Comparison of ENCODE assay signal across 25 cellular contexts in genomic region chr11:119660166-119660720, GRCh38.
"Had no signal": no experiment of that assay in that cellular context is flagged by ENCODE, and none has a peak within 500 bp of the region (broad histone marks: within the 10 kb centered on the region; RNA-seq: fewer than 3 reads in every experiment).

No MANE protein-coding gene starts in this region.

- H3K27me3 Mint-ChIP-seq: natural killer cell treated with Interleukin-12 subunit alpha and Interleukin-12 subunit beta and Interleukin-15 and Interleukin-18, amount 100 ng/mL, for 72 hours had no signal

- H3K9me3 Mint-ChIP-seq: activated naive CD4-positive, alpha-beta T cell treated with anti-CD3 and anti-CD28 coated beads, Interleukin-2, amount 50 U/mL, for 72 hours; natural killer cell treated with Interleukin-12 subunit alpha and Interleukin-12 subunit beta and Interleukin-15 and Interleukin-18, amount 100 ng/mL, for 72 hours had no signal

- H3K4me3 ChIP-seq: hepatocyte, left ventricle myocardium inferior, sigmoid colon, smooth muscle cell, testis, vagina had no signal

- H3K79me2 ChIP-seq: hepatocyte had no signal

- H3K36me3 ChIP-seq: brain microvascular endothelial cell, sigmoid colon, vagina had no signal

- H3K27ac ChIP-seq: brain microvascular endothelial cell, hepatocyte, left ventricle myocardium inferior, sigmoid colon, testis, vagina had no signal

- H2AFZ ChIP-seq: hepatocyte had no signal

- H3K4me2 ChIP-seq: hepatocyte, smooth muscle cell had no signal

- ATAC-seq: activated naive CD4-positive, alpha-beta T cell treated with anti-CD3 and anti-CD28 coated beads, Interleukin-2, amount 50 U/mL, for 72 hours; natural killer cell treated with Interleukin-12 subunit alpha and Interleukin-12 subunit beta and Interleukin-15 and Interleukin-18, amount 100 ng/mL, for 72 hours had no signal

- DNase-seq: activated CD4-positive, alpha-beta T cell treated with anti-CD3 and anti-CD28 coated beads for 1 hour; activated CD4-positive, alpha-beta T cell treated with anti-CD3 and anti-CD28 coated beads, Interleukin-2, amount 50 U/mL, for 1 hour; activated gamma-delta T cell treated with Interleukin-2 at 50 U/mL for 16 hours; activated T-cell treated with anti-CD3 and anti-CD28 coated beads, Interleukin-2, amount 50 U/mL, for 1 hour; brain microvascular endothelial cell; dermis blood vessel endothelial cell; effector CD8-positive, alpha-beta T cell; erythroblast; foreskin fibroblast; kidney glomerular epithelial cell; left ventricle myocardium inferior; mammary epithelial cell; occipital lobe; sigmoid colon; stimulated activated CD4-positive, alpha-beta T cell treated with anti-CD3 and anti-CD28 coated beads, Interleukin-2, amount 100 ng/mL, for 48 hours; stimulated activated CD8-positive, alpha-beta memory T cell treated with anti-CD3 and anti-CD28 coated beads, Interleukin-4, amount 100 ng/mL, for 48 hours; stimulated activated naive CD4-positive, alpha-beta T cell; T-helper 9 cell; testis; trophoblast cell had no signal

- H3K9me3 ChIP-seq: left ventricle myocardium inferior, sigmoid colon, testis, vagina had no signal

- H3K27ac Mint-ChIP-seq: activated naive CD4-positive, alpha-beta T cell treated with anti-CD3 and anti-CD28 coated beads, Interleukin-2, amount 50 U/mL, for 72 hours; natural killer cell treated with Interleukin-12 subunit alpha and Interleukin-12 subunit beta and Interleukin-15 and Interleukin-18, amount 100 ng/mL, for 72 hours had no signal

- H3K4me3 Mint-ChIP-seq: natural killer cell treated with Interleukin-12 subunit alpha and Interleukin-12 subunit beta and Interleukin-15 and Interleukin-18, amount 100 ng/mL, for 72 hours had no signal

- H3K27me3 ChIP-seq: brain microvascular endothelial cell, hepatocyte, sigmoid colon, testis, vagina had no signal

- H3K36me3 Mint-ChIP-seq: activated naive CD4-positive, alpha-beta T cell treated with anti-CD3 and anti-CD28 coated beads, Interleukin-2, amount 50 U/mL, for 72 hours; natural killer cell treated with Interleukin-12 subunit alpha and Interleukin-12 subunit beta and Interleukin-15 and Interleukin-18, amount 100 ng/mL, for 72 hours had no signal

- H3K4me1 ChIP-seq: left ventricle myocardium inferior, sigmoid colon, testis, vagina had no signal
